Comparison of ENCODE assay signal across 13 cellular contexts in the genomic region with DNA sequence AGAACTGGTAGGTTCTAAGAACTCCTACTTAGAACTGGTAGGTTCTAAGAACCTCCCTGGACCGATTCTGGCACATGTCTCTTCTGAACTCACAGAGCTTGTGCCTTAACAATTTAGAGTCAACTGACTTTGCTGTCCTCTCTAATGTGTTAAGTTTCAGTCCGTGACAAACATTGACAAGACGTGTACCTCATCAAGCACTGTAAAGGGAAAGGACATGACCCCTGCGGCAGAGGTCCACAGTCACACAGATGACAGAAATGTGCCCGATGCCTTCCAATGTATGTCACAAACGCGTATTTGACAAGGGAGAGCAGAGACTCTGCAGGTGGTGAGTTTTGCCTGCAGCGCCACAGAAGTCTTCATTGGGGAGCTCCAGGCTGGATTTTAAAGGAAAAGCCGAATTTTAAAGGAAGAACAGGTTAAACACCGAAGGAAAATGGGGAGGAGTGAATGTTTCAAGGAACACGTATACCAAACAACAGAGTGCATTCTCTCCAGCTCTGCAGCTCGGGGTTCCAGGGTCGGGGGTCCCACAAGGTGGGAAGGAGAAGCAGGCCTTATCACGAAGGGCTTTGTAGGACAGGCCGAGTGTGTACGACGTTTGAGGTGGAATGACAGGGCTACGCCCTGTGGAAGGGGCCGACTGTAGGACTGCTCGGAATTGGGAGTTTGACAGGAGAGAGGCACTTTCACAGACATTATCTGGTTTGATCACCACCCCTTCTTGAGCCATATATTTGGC.
DNase-seq lines count a peak whose midpoint lies in the region; ATAC-seq, FAIRE-seq and TF ChIP-seq lines count a peak whose summit lies in the region.
"Had no signal": no experiment of that assay in that cellular context is flagged by ENCODE, and none has a peak within 500 bp of the region (broad histone marks: within the 10 kb centered on the region; RNA-seq: fewer than 3 reads in every experiment).

No MANE protein-coding gene starts in this region.

- H3K27me3 Mint-ChIP-seq in activated naive CD4-positive, alpha-beta T cell treated with anti-CD3 and anti-CD28 coated beads, Interleukin-2, amount 10 ng/mL, durations not matched to agents 7 days and 5 days: no peaks in the 10 kb centered on the region

- H3K36me3 ChIP-seq in adipocyte (ENCODE audit: control insufficient read depth, insufficient read depth, low read length, severe bottlenecking) (peaks cover 50% of the 10 kb centered on the region), left lung (peaks cover 0 to 59% of the 10 kb centered on the region in 2 donors), thyroid gland (no peaks in the 10 kb centered on the region)

- H3K36me3 Mint-ChIP-seq in activated naive CD4-positive, alpha-beta T cell treated with anti-CD3 and anti-CD28 coated beads, Interleukin-2, amount 10 ng/mL, durations not matched to agents 7 days and 5 days: peaks cover 75% of the 10 kb centered on the region

- DNase-seq in activated naive CD4-positive, alpha-beta T cell treated with anti-CD3 and anti-CD28 coated beads, Interleukin-2, amount 10 ng/mL, durations not matched to agents 7 days and 5 days: no peak
- no peak for DNase-seq in activated naive CD4-positive, alpha-beta T cell treated with Interleukin-2 at 50 U/mL for 16 hours
- DNase-seq in adipocyte (ENCODE audit: low read depth) (no peak), left lung (no peak), thyroid gland (no peak), frontal cortex (ENCODE audit: low spot score in 2 of 2) (no peak)
- DNase-seq: AML-193, HCEC 1CT, left colon, NCI-H510A had no signal

- no peaks in the 10 kb centered on the region for H3K27me3 ChIP-seq in adipocyte (replicated peaks; ENCODE audit: control insufficient read depth, insufficient read depth, low read length)
- no peaks in the 10 kb centered on the region for H3K27me3 ChIP-seq in left lung
- H3K27me3 ChIP-seq in thyroid gland: no peaks in the 10 kb centered on the region

- H3K9ac ChIP-seq in adipocyte (ENCODE audit: low read length): peak overlapping the region; percentile 72

- peak overlapping the region; percentile 2 for H3K4me3 Mint-ChIP-seq in activated naive CD4-positive, alpha-beta T cell treated with anti-CD3 and anti-CD28 coated beads, Interleukin-2, amount 10 ng/mL, durations not matched to agents 7 days and 5 days

- peak overlapping the region; percentile 89 for H3K27ac Mint-ChIP-seq in activated naive CD4-positive, alpha-beta T cell treated with anti-CD3 and anti-CD28 coated beads, Interleukin-2, amount 10 ng/mL, durations not matched to agents 7 days and 5 days

- WGBS in thyroid gland, 2 donors: 79% methylated on average over 20 of the region's 20 CpGs

- TF ChIP-seq POLR2A in thyroid gland (IDR thresholded peaks at IDR 0.05): no peak

- no peaks in the 10 kb centered on the region for H3K9me3 Mint-ChIP-seq in activated naive CD4-positive, alpha-beta T cell treated with anti-CD3 and anti-CD28 coated beads, Interleukin-2, amount 10 ng/mL, durations not matched to agents 7 days and 5 days

- H3K27ac ChIP-seq in left lung (peak overlapping the region; percentile 61 to 74), thyroid gland (peak overlapping the region; percentile 99 to 100 (median 100))

- H3K9me3 ChIP-seq in adipocyte (ENCODE audit: control insufficient read depth, low read length): no peaks in the 10 kb centered on the region
- no peaks in the 10 kb centered on the region for H3K9me3 ChIP-seq in left lung
- H3K9me3 ChIP-seq in thyroid gland: no peaks in the 10 kb centered on the region

- CTCF ChIA-PET in activated naive CD4-positive, alpha-beta T cell treated with anti-CD3 and anti-CD28 coated beads, Interleukin-2, amount 10 ng/mL, durations not matched to agents 7 days and 5 days (lab: Charles Lee): interaction anchor here (0.7 to 8.0 kb wide), 17 partner anchors 9 to 174 kb away, joined by 3 to 128 read pairs (median 16); no protein-coding TSS in a partner anchor

- peaks cover 73% of the 10 kb centered on the region for H3K4me1 Mint-ChIP-seq in activated naive CD4-positive, alpha-beta T cell treated with anti-CD3 and anti-CD28 coated beads, Interleukin-2, amount 10 ng/mL, durations not matched to agents 7 days and 5 days

- no peak for FAIRE-seq in frontal cortex (lab: Jason Lieb, UNC)
- FAIRE-seq: GM18507 had no signal

- no peak overlapping the region for H3K4me3 ChIP-seq in adipocyte (ENCODE audit: low read length)
- no peak overlapping the region for H3K4me3 ChIP-seq in left lung
- no peak overlapping the region for H3K4me3 ChIP-seq in thyroid gland (replicated peaks in 1 of 3)

- TF ChIP-seq CTCF in left lung (IDR thresholded peaks at IDR 0.05): no peak
- no peak for TF ChIP-seq CTCF in thyroid gland (IDR thresholded peaks at IDR 0.05)

- intact Hi-C loops in left lung (cut with DNase I): loop anchor here in 1 of 2 donors (5.0 to 10.0 kb wide), 2 partner anchors 120 to 147 kb away; no protein-coding TSS in a partner anchor
- intact Hi-C loops in thyroid gland (cut with DNase I): loop anchor here (10.0 kb wide), 1 partner anchor 620 kb away; no protein-coding TSS in a partner anchor

- ATAC-seq in left lung (no peak), HG02588 (IDR thresholded peaks at IDR 0.05; ENCODE audit: unreplicated experiment) (no peak), GM18519 (IDR thresholded peaks at IDR 0.05; ENCODE audit: low FRiP score, unreplicated experiment) (no peak)
- ATAC-seq: left colon had no signal

- peaks cover 73% of the 10 kb centered on the region for H3K4me1 ChIP-seq in adipocyte (ENCODE audit: control insufficient read depth, insufficient read depth, low read length)
- peaks cover 40 to 91% of the 10 kb centered on the region in 2 donors for H3K4me1 ChIP-seq in left lung
- H3K4me1 ChIP-seq in thyroid gland: peaks cover 75 to 93% of the 10 kb centered on the region in 2 donors
